In the genomic region with DNA sequence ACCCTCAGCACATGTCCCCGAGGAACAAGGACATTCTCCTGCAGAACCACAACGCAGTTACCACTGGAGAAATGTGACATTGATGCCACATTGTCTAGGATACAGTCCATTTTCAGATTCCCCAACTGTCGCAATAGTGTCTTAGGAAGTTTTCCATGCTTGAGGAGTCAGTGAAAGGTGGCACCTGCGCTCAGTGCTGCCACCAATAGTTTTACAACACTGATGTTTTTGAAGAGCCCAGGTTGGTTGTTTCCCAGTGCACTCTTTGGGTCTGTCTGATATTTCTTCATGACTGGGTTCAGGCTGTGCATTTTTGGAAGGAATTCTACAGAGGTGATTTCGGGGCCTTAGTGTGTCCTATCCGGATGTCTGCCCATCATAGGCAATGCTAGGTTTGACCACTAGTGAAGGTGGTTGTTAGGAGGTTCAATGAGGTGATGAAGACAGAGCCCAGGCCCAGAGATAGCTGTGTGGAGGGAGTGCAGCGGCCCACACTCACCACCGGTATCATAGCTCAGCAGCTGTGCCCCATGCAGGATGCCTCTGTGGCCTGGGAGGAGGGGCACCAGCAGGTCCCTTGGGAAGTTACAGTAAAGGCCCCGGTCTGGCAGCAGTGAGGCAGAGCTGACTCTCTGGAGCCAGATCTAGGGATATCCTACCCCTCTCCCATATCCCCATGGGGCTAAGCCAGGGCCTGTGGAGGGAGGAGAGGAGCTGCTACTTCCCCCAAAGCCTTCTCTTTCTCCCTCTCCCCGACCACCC, we compare ENCODE assay signal across 12 cellular contexts.
A peak's percentile ranks its signal among the peaks of the same experiment; 100 is the strongest.
DNase-seq lines count a peak whose midpoint lies in the region; ATAC-seq and TF ChIP-seq lines count a peak whose summit lies in the region.
"Had no signal": no experiment of that assay in that cellular context is flagged by ENCODE, and none has a peak within 500 bp of the region (broad histone marks: within the 10 kb centered on the region; RNA-seq: fewer than 3 reads in every experiment).

No MANE protein-coding gene starts in this region.

- H3K27me3 ChIP-seq in Karpas-422 (ENCODE audit: low read length) (no peaks in the 10 kb centered on the region), brain microvascular endothelial cell (replicated peaks) (no peaks in the 10 kb centered on the region), osteoblast (ENCODE audit: insufficient read depth, low read length) (no peaks in the 10 kb centered on the region)
- H3K27me3 ChIP-seq: SJSA1 had no signal

- peak; percentile 81 for DNase-seq in Karpas-422
- no peak for DNase-seq in brain microvascular endothelial cell
- DNase-seq in osteoblast (ENCODE audit: insufficient read length, low spot score, missing footprints), result peak; percentile 63
- no peak for DNase-seq in effector memory CD8-positive, alpha-beta T cell
- no peak for DNase-seq in SKM-1 treated with dmso at 0.1 percent for 144 hours (lab: John Stamatoyannopoulos, UW; ENCODE audit: unreplicated experiment)
- no peak for DNase-seq in hypothalamus (lab: John Stamatoyannopoulos, UW)
- DNase-seq: activated CD4-positive, alpha-beta T cell treated with anti-CD3 and anti-CD28 coated beads for 1 hour; CD8-positive, alpha-beta memory T cell had no signal

- H3K9ac ChIP-seq in Karpas-422 (ENCODE audit: low read length), result peak overlapping the region; percentile 48

- ATAC-seq in GM19463 (IDR thresholded peaks at IDR 0.05; ENCODE audit: unreplicated experiment) (peak; percentile 45), esophagus mucosa (no peak)
- ATAC-seq in effector memory CD8-positive, alpha-beta T cell (replicated peaks), result no peak

- no peak overlapping the region for H3K4me3 ChIP-seq in Karpas-422 (ENCODE audit: low read length)
- H3K4me3 ChIP-seq in brain microvascular endothelial cell (ENCODE audit: low read depth, low read length), result no peak overlapping the region
- no peak overlapping the region for H3K4me3 ChIP-seq in osteoblast (ENCODE audit: insufficient read depth, low read length)
- H3K4me3 ChIP-seq: SJSA1 had no signal

- H3K4me1 Mint-ChIP-seq in effector memory CD8-positive, alpha-beta T cell (ENCODE audit: low read depth in 2 of 2), result peaks cover 14 to 24% of the 10 kb centered on the region in 2 donors

- TF ChIP-seq CTCF in brain microvascular endothelial cell (IDR thresholded peaks at IDR 0.05; ENCODE audit: low read depth, low read length, missing control alignments), result peak; percentile 32
- TF ChIP-seq CTCF in osteoblast (IDR thresholded peaks at IDR 0.05; ENCODE audit: extremely low read depth, low read depth, low read length), result no peak

- H3K27me3 Mint-ChIP-seq in effector memory CD8-positive, alpha-beta T cell, result no peaks in the 10 kb centered on the region
- H3K27me3 Mint-ChIP-seq: CD8-positive, alpha-beta memory T cell had no signal

- H3K36me3 ChIP-seq in Karpas-422 (ENCODE audit: insufficient read depth, low read length) (no peaks in the 10 kb centered on the region), brain microvascular endothelial cell (replicated peaks) (no peaks in the 10 kb centered on the region), osteoblast (ENCODE audit: insufficient read depth, low read length) (no peaks in the 10 kb centered on the region)
- H3K36me3 ChIP-seq: SJSA1 had no signal

- H3K9me3 ChIP-seq in Karpas-422 (ENCODE audit: low read length) (no peaks in the 10 kb centered on the region), osteoblast (ENCODE audit: low read depth, low read length) (no peaks in the 10 kb centered on the region)
- H3K9me3 ChIP-seq: SJSA1 had no signal

- H3K9me2 ChIP-seq in Karpas-422 (replicated peaks; ENCODE audit: insufficient read depth, low read length), result no peaks in the 10 kb centered on the region

- H3K4me1 ChIP-seq in Karpas-422 (ENCODE audit: low read length) (peaks cover 54% of the 10 kb centered on the region), osteoblast (ENCODE audit: insufficient read depth, low read length) (no peaks in the 10 kb centered on the region)

- H3K4me2 ChIP-seq in Karpas-422 (ENCODE audit: low read depth, low read length, poor library complexity, severe bottlenecking) (peak overlapping the region; percentile 49), osteoblast (ENCODE audit: insufficient read depth, low read length) (no peak overlapping the region)

- H3K79me2 ChIP-seq in Karpas-422 (ENCODE audit: low read length) (no peaks in the 10 kb centered on the region), osteoblast (ENCODE audit: insufficient read depth, low read length) (no peaks in the 10 kb centered on the region)

- H2AFZ ChIP-seq in Karpas-422 (ENCODE audit: low read length), result no peak overlapping the region
- H2AFZ ChIP-seq in osteoblast (ENCODE audit: low read length), result no peak overlapping the region

- peak overlapping the region; percentile 60 for H3K27ac ChIP-seq in Karpas-422 (ENCODE audit: low read length)
- no peak overlapping the region for H3K27ac ChIP-seq in brain microvascular endothelial cell
- no peak overlapping the region for H3K27ac ChIP-seq in osteoblast (ENCODE audit: low read depth, low read length)
- H3K27ac ChIP-seq: SJSA1 had no signal

- H3K27ac Mint-ChIP-seq in effector memory CD8-positive, alpha-beta T cell, result peak overlapping the region in 1 of 2 donors; percentile 65
- H3K27ac Mint-ChIP-seq: activated T-helper 1 cell treated with anti-CD3 and anti-CD28 coated beads, Interleukin-12 subunit alpha, Interleukin-12 subunit beta, Interleukin-2, Interleukin-4 antibody, amounts not matched to agents 30 ng/mL and 10 ng/mL and 1 ng/mL, durations not matched to agents 14 hours and 24 hours and 36 hours had no signal

- H3K9me3 Mint-ChIP-seq in effector memory CD8-positive, alpha-beta T cell, result no peaks in the 10 kb centered on the region
- H3K9me3 Mint-ChIP-seq: activated T-helper 1 cell treated with anti-CD3 and anti-CD28 coated beads, Interleukin-12 subunit alpha, Interleukin-12 subunit beta, Interleukin-2, Interleukin-4 antibody, amounts not matched to agents 30 ng/mL and 10 ng/mL and 1 ng/mL, durations not matched to agents 14 hours and 24 hours and 36 hours; CD8-positive, alpha-beta memory T cell had no signal

- no peaks in the 10 kb centered on the region for H4K20me1 ChIP-seq in Karpas-422 (ENCODE audit: insufficient read depth, low read depth, low read length)
- peaks cover 7% of the 10 kb centered on the region for H4K20me1 ChIP-seq in osteoblast (ENCODE audit: insufficient read depth, low read length)

- in situ Hi-C loops in brain microvascular endothelial cell (cut with HindIII; ENCODE audit: low pct_ligation_motif_present, low sequenced_read_pairs), result no loop called here

- no peak overlapping the region for H3K4me3 Mint-ChIP-seq in effector memory CD8-positive, alpha-beta T cell
- H3K4me3 Mint-ChIP-seq: activated T-helper 1 cell treated with anti-CD3 and anti-CD28 coated beads, Interleukin-12 subunit alpha, Interleukin-12 subunit beta, Interleukin-2, Interleukin-4 antibody, amounts not matched to agents 30 ng/mL and 10 ng/mL and 1 ng/mL, durations not matched to agents 14 hours and 24 hours and 36 hours; CD8-positive, alpha-beta memory T cell had no signal

- H3K36me3 Mint-ChIP-seq in effector memory CD8-positive, alpha-beta T cell (ENCODE audit: insufficient read depth), result peaks cover 6% of the 10 kb centered on the region

Comparison
In these comparisons a context has a peak if more than half of its experiments do, and no peak if none do; other contexts are left out.
1. DNase-seq: peak in Karpas-422 (single experiment) and osteoblast (single experiment); none in brain microvascular endothelial cell (single experiment), effector memory CD8-positive, alpha-beta T cell (0 of 3), SKM-1 treated with dmso at 0.1 percent for 144 hours (single experiment) and hypothalamus (0 of 51).